In the genomic region with DNA sequence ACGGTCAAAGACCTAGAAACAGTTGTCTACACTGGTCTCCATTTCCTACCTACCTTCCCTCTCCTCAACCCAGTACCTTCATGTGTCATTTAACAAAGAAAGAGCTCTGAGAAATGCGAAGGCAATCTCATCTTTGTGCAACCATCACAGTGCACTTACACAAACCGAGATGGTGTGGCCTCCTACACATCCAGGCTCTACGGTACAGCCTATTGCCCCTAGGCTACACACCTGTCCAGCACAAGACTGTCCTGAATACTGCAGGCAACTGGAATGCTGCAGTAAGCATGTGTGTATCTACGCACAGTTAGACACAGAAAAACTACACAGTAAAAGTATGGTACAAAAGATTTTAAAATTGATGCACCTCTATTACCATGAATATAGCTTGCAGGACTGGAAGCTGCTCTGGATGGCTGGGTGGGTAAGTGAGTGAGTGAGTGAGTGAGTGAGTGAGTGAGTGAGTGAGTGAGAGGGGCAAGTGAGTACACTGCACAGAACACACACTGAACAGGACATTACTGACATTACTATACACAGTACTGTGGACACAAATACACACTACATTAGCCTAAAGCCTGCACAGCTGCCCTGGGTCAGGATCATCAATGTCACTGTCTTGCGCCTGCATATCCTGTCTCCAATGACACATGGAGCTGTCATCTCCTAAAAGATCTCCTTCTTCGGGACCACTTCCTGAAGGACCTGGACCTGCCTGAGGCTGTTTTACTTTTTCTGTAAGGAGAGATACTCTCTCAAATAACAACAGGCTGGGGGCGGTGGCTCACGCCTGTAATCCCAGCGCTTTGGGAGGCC, we compare ENCODE assay signal across 11 cellular contexts. TPM values are rescaled to one million over a fixed set of nuclear protein-coding genes. Genes with fewer than 3 reads are reported as not detected.
A peak's percentile ranks its signal among the peaks of the same experiment; 100 is the strongest.
DNase-seq lines count a peak whose midpoint lies in the region; ATAC-seq and TF ChIP-seq lines count a peak whose summit lies in the region.
"Had no signal": no experiment of that assay in that cellular context is flagged by ENCODE, and none has a peak within 500 bp of the region (broad histone marks: within the 10 kb centered on the region; RNA-seq: fewer than 3 reads in every experiment).

No MANE protein-coding gene starts in this region.

- no peaks in the 10 kb centered on the region for H3K27me3 ChIP-seq in GM23338 (ENCODE audit: insufficient read depth)
- H3K27me3 ChIP-seq in right atrium auricular region: no peaks in the 10 kb centered on the region

- TF ChIP-seq CTCF in GM23338 (conservative IDR thresholded peaks at IDR 0.05; ENCODE audit: low read depth in 2 of 2) (no peak), activated B cell treated with CpG ODN at 0.5 μM for 24 hours (IDR thresholded peaks at IDR 0.05) (no peak), right atrium auricular region (IDR thresholded peaks at IDR 0.05) (no peak)

- H3K9me3 ChIP-seq in right atrium auricular region: no peaks in the 10 kb centered on the region

- CTCF ChIA-PET in activated B cell treated with CpG ODN at 0.5 μM for 24 hours (lab: Charles Lee): no interaction called here

- peak overlapping the region; percentile 48; the same call in 1 of the 2 replicates for H3K4me2 ChIP-seq in GM23338

- H2AFZ ChIP-seq in GM23338: no peak overlapping the region

- H3K36me3 ChIP-seq in GM23338 (ENCODE audit: insufficient read depth) (peaks cover 7% of the 10 kb centered on the region; the same call in 1 of the 2 replicates), right atrium auricular region (peaks cover 6% of the 10 kb centered on the region)

- H3K4me3 Mint-ChIP-seq in GM23338 (no peak overlapping the region; the same call in 2 of the 3 replicates), activated B cell treated with CpG ODN at 0.5 μM for 24 hours (no peak overlapping the region)
- H3K4me3 Mint-ChIP-seq in stimulated activated memory B cell treated with anti-CD40 and anti-IgM and Interleukin-4, amounts not matched to agents 10 μg/mL and 1 μg/mL and 100 μg/mL, for 72 hours: no peak overlapping the region
- peak overlapping the region in 1 of 10 donors; percentile 21 for H3K4me3 Mint-ChIP-seq in naive thymus-derived CD8-positive, alpha-beta T cell
- H3K4me3 Mint-ChIP-seq: activated naive CD8-positive, alpha-beta T cell treated with anti-CD3 and anti-CD28 coated beads, Interleukin-2, amount 10 ng/mL, durations not matched to agents 7 days and 5 days had no signal

- POLR2A ChIA-PET in activated B cell treated with CpG ODN at 0.5 μM for 24 hours (lab: Charles Lee): no interaction called here
- POLR2A ChIA-PET in naive thymus-derived CD8-positive, alpha-beta T cell (lab: Charles Lee): no interaction called here

- H3K9me2 ChIP-seq in GM23338 (ENCODE audit: insufficient read depth): no peaks in the 10 kb centered on the region

- H3K4me3 ChIP-seq in GM23338: no peak overlapping the region
- H3K4me3 ChIP-seq in right atrium auricular region: no peak overlapping the region

- H3K27me3 Mint-ChIP-seq in GM23338 (ENCODE audit: insufficient read depth, low read depth, poor library complexity) (peaks cover 4% of the 10 kb centered on the region), activated B cell treated with CpG ODN at 0.5 μM for 24 hours (no peaks in the 10 kb centered on the region)
- H3K27me3 Mint-ChIP-seq in stimulated activated memory B cell treated with anti-CD40 and anti-IgM and Interleukin-4, amounts not matched to agents 10 μg/mL and 1 μg/mL and 100 μg/mL, for 72 hours: no peaks in the 10 kb centered on the region
- no peaks in the 10 kb centered on the region for H3K27me3 Mint-ChIP-seq in naive thymus-derived CD8-positive, alpha-beta T cell
- H3K27me3 Mint-ChIP-seq: activated naive CD8-positive, alpha-beta T cell treated with anti-CD3 and anti-CD28 coated beads, Interleukin-2, amount 10 ng/mL, durations not matched to agents 7 days and 5 days had no signal

- H3K79me2 ChIP-seq in GM23338 (replicated peaks; ENCODE audit: insufficient read depth): peaks cover 100% of the 10 kb centered on the region

- DNase-seq in GM23338 (ENCODE audit: low spot score) (no peak), activated B cell treated with CpG ODN at 0.5 μM for 24 hours (no peak), right atrium auricular region (ENCODE audit: low spot score) (no peak), SKM-1 (lab: John Stamatoyannopoulos, UW; ENCODE audit: unreplicated experiment) (no peak), glomerular visceral epithelial cell (ENCODE audit: extremely low spot score) (no peak)
- no peak for DNase-seq in naive thymus-derived CD8-positive, alpha-beta T cell
- DNase-seq in activated CD4-positive, alpha-beta T cell treated with anti-CD3 and anti-CD28 coated beads for 4 hours: no peak
- DNase-seq: activated naive CD8-positive, alpha-beta T cell treated with anti-CD3 and anti-CD28 coated beads, Interleukin-2, amount 10 ng/mL, durations not matched to agents 7 days and 5 days; H7; NCI-H1105 had no signal

- peaks cover 14% of the 10 kb centered on the region; the same call in 2 of the 3 replicates for H3K36me3 Mint-ChIP-seq in GM23338 (ENCODE audit: low read depth)
- peaks cover 24% of the 10 kb centered on the region for H3K36me3 Mint-ChIP-seq in activated B cell treated with CpG ODN at 0.5 μM for 24 hours (ENCODE audit: low read depth)
- H3K36me3 Mint-ChIP-seq in stimulated activated memory B cell treated with anti-CD40 and anti-IgM and Interleukin-4, amounts not matched to agents 10 μg/mL and 1 μg/mL and 100 μg/mL, for 72 hours: peaks cover 21% of the 10 kb centered on the region
- H3K36me3 Mint-ChIP-seq in naive thymus-derived CD8-positive, alpha-beta T cell: peaks cover 0 to 16% (median 7%) of the 10 kb centered on the region in 3 donors

- H3K9me3 Mint-ChIP-seq in GM23338 (no peaks in the 10 kb centered on the region), activated B cell treated with CpG ODN at 0.5 μM for 24 hours (no peaks in the 10 kb centered on the region)
- H3K9me3 Mint-ChIP-seq in stimulated activated memory B cell treated with anti-CD40 and anti-IgM and Interleukin-4, amounts not matched to agents 10 μg/mL and 1 μg/mL and 100 μg/mL, for 72 hours: no peaks in the 10 kb centered on the region
- H3K9me3 Mint-ChIP-seq in naive thymus-derived CD8-positive, alpha-beta T cell: no peaks in the 10 kb centered on the region
- H3K9me3 Mint-ChIP-seq: activated naive CD8-positive, alpha-beta T cell treated with anti-CD3 and anti-CD28 coated beads, Interleukin-2, amount 10 ng/mL, durations not matched to agents 7 days and 5 days had no signal

- ATAC-seq in GM23338: no peak
- no peak for ATAC-seq in activated B cell treated with CpG ODN at 0.5 μM for 24 hours (ENCODE audit: low read depth)
- no peak for ATAC-seq in stimulated activated memory B cell treated with anti-CD40 and anti-IgM and Interleukin-4, amounts not matched to agents 10 μg/mL and 1 μg/mL and 100 μg/mL, for 72 hours
- ATAC-seq in naive thymus-derived CD8-positive, alpha-beta T cell: no peak

- H3K4me1 Mint-ChIP-seq in GM23338 (peaks cover 66% of the 10 kb centered on the region), activated B cell treated with CpG ODN at 0.5 μM for 24 hours (peaks cover 67% of the 10 kb centered on the region)
- peaks cover 76% of the 10 kb centered on the region for H3K4me1 Mint-ChIP-seq in stimulated activated memory B cell treated with anti-CD40 and anti-IgM and Interleukin-4, amounts not matched to agents 10 μg/mL and 1 μg/mL and 100 μg/mL, for 72 hours
- peaks cover 22 to 73% (median 43%) of the 10 kb centered on the region in 4 donors for H3K4me1 Mint-ChIP-seq in naive thymus-derived CD8-positive, alpha-beta T cell

- H4K20me1 ChIP-seq in GM23338 (replicated peaks; ENCODE audit: insufficient read depth): peaks cover 85% of the 10 kb centered on the region

- intact Hi-C loops in activated B cell treated with CpG ODN at 0.5 μM for 24 hours (cut with micrococcal nuclease): loop anchor here (2.0 to 5.0 kb wide), 3 partner anchors 17 to 69 kb away; no protein-coding TSS in a partner anchor

- H3K27ac ChIP-seq in GM23338 (ENCODE audit: low read depth) (no peak overlapping the region), right atrium auricular region (peak overlapping the region; percentile 78 to 81)

- H3F3A ChIP-seq in GM23338 (replicated peaks; ENCODE audit: low read depth): no peaks in the 10 kb centered on the region; the same call in 1 of the 2 replicates

- H3K27ac Mint-ChIP-seq in GM23338 (no peak overlapping the region; the same call in 1 of the 2 replicates), activated B cell treated with CpG ODN at 0.5 μM for 24 hours (peak overlapping the region; percentile 65)
- H3K27ac Mint-ChIP-seq in stimulated activated memory B cell treated with anti-CD40 and anti-IgM and Interleukin-4, amounts not matched to agents 10 μg/mL and 1 μg/mL and 100 μg/mL, for 72 hours: peak overlapping the region; percentile 55
- peak overlapping the region in 3 of 10 donors; percentile 12 to 36 (median 33) for H3K27ac Mint-ChIP-seq in naive thymus-derived CD8-positive, alpha-beta T cell

- H3K4me1 ChIP-seq in GM23338 (ENCODE audit: insufficient read depth): peaks cover 61% of the 10 kb centered on the region
- H3K4me1 ChIP-seq in right atrium auricular region: peaks cover 0 to 77% of the 10 kb centered on the region in 2 donors

RNA-seq across cellular contexts. Expression of gene ITGB1, which starts 18.5 kb away (rescaled TPM):
- total RNA-seq in GM23338 (2014; rRNA removed; shearing (Covaris generic)): 439 and 441 TPM in 2 replicates
- polyA plus RNA-seq in GM23338 (2016; fragmentation: Nextera tagmentation; extraction: Ambion mirVana): 309 and 317 TPM in 2 replicates
- 80.3 and 87.4 TPM in 2 replicates for total RNA-seq in activated B cell treated with CpG ODN at 0.5 μM for 24 hours
- total RNA-seq in right atrium auricular region: 1,000 to 10,000 TPM in 1 of 2 donors, 100 to 1,000 TPM in 1; 454 to 1,054 TPM
- 10 to 100 TPM; 34.2 to 34.6 TPM for total RNA-seq in naive thymus-derived CD8-positive, alpha-beta T cell
- 100 to 1,000 TPM in 1 of 3 donors, 10 to 100 TPM in 2; 26.1 to 107 (median 28.9) TPM for polyA plus RNA-seq in naive thymus-derived CD8-positive, alpha-beta T cell
